In genomic region chr14:88189040-88189839, GRCh38 we compare ENCODE assay signal across 8 cellular contexts.
DNase-seq lines count a peak whose midpoint lies in the region; ATAC-seq and TF ChIP-seq lines count a peak whose summit lies in the region.

No MANE protein-coding gene starts in this region.

- H3K4me3 ChIP-seq in BJ (ENCODE audit: low read depth, low read length): no peak overlapping the region

- CTCF ChIA-PET in BJ (lab: Yijun Ruan, JAX): interaction anchor here (0.6 to 2.7 kb wide), 25 partner anchors 11 to 384 kb away, joined by 3 to 21 read pairs (median 4); no protein-coding TSS in a partner anchor

- H3K9me3 Mint-ChIP-seq in endothelial cell (ENCODE audit: unreplicated experiment): no peaks in the 10 kb centered on the region
- H3K9me3 Mint-ChIP-seq in stimulated activated memory B cell treated with anti-CD40 and anti-IgM and Interleukin-4, amounts not matched to agents 10 μg/mL and 1 μg/mL and 100 μg/mL, for 72 hours: no peaks in the 10 kb centered on the region

- no peaks in the 10 kb centered on the region for H3K36me3 Mint-ChIP-seq in endothelial cell (ENCODE audit: low read depth, unreplicated experiment)
- no peaks in the 10 kb centered on the region for H3K36me3 Mint-ChIP-seq in stimulated activated memory B cell treated with anti-CD40 and anti-IgM and Interleukin-4, amounts not matched to agents 10 μg/mL and 1 μg/mL and 100 μg/mL, for 72 hours

- H3K27me3 ChIP-seq in BJ (ENCODE audit: control insufficient read depth, insufficient read depth, low read length): no peaks in the 10 kb centered on the region

- TF ChIP-seq CTCF in BJ (IDR thresholded peaks at IDR 0.05; ENCODE audit: insufficient read depth, low read depth, low read length): peak; percentile 76
- peak; percentile 32 for TF ChIP-seq CTCF in endothelial cell (IDR thresholded peaks at IDR 0.05; ENCODE audit: unreplicated experiment)

- peaks cover 2% of the 10 kb centered on the region for H3K27me3 Mint-ChIP-seq in endothelial cell (ENCODE audit: unreplicated experiment)
- peaks cover 9% of the 10 kb centered on the region for H3K27me3 Mint-ChIP-seq in stimulated activated memory B cell treated with anti-CD40 and anti-IgM and Interleukin-4, amounts not matched to agents 10 μg/mL and 1 μg/mL and 100 μg/mL, for 72 hours

- peak overlapping the region; percentile 36 for H3K27ac Mint-ChIP-seq in endothelial cell (ENCODE audit: unreplicated experiment)
- peak overlapping the region; percentile 20 for H3K27ac Mint-ChIP-seq in stimulated activated memory B cell treated with anti-CD40 and anti-IgM and Interleukin-4, amounts not matched to agents 10 μg/mL and 1 μg/mL and 100 μg/mL, for 72 hours

- H3K4me3 Mint-ChIP-seq in endothelial cell (ENCODE audit: unreplicated experiment): no peak overlapping the region
- peak overlapping the region; percentile 41 for H3K4me3 Mint-ChIP-seq in stimulated activated memory B cell treated with anti-CD40 and anti-IgM and Interleukin-4, amounts not matched to agents 10 μg/mL and 1 μg/mL and 100 μg/mL, for 72 hours

- H3K4me1 Mint-ChIP-seq in endothelial cell (ENCODE audit: unreplicated experiment): peaks cover 44% of the 10 kb centered on the region
- peaks cover 20% of the 10 kb centered on the region for H3K4me1 Mint-ChIP-seq in stimulated activated memory B cell treated with anti-CD40 and anti-IgM and Interleukin-4, amounts not matched to agents 10 μg/mL and 1 μg/mL and 100 μg/mL, for 72 hours

- no peaks in the 10 kb centered on the region for H3K36me3 ChIP-seq in BJ (ENCODE audit: control insufficient read depth, insufficient read depth, low read length)

- POLR2A ChIA-PET in BJ (lab: Charles Lee): no interaction called here

- peak; percentile 41 for DNase-seq in BJ (ENCODE audit: low read depth)
- DNase-seq in NCI-H2196 treated with DMSO at 0.1 percent for 48 hours (lab: John Stamatoyannopoulos, UW; ENCODE audit: unreplicated experiment): peak; percentile 25
- peak; percentile 32 for DNase-seq in activated CD4-positive, CD25-positive, alpha-beta regulatory T cell treated with anti-CD3 and anti-CD28 coated beads, Interleukin-2, amount 50 U/mL, for 72 hours
- DNase-seq in endothelial cell (ENCODE audit: low spot score): peak; percentile 82
- DNase-seq in midbrain (lab: John Stamatoyannopoulos, UW): peak; percentile 85

- ATAC-seq in GM18868 (IDR thresholded peaks at IDR 0.05; ENCODE audit: unreplicated experiment) (peak; percentile 78), HG03175 (IDR thresholded peaks at IDR 0.05; ENCODE audit: unreplicated experiment) (peak; percentile 81)
- ATAC-seq in stimulated activated memory B cell treated with anti-CD40 and anti-IgM and Interleukin-4, amounts not matched to agents 10 μg/mL and 1 μg/mL and 100 μg/mL, for 72 hours: peak; percentile 74

Comparison
In these comparisons a context has a peak if more than half of its experiments do, and no peak if none do; other contexts are left out.
1. DNase-seq: peak in every context shown above with its lines; median percentile 85 in midbrain; 82 in endothelial cell; 41 in BJ; 32 in activated CD4-positive, CD25-positive, alpha-beta regulatory T cell treated with anti-CD3 and anti-CD28 coated beads, Interleukin-2, amount 50 U/mL, for 72 hours; 25 in NCI-H2196 treated with DMSO at 0.1 percent for 48 hours.